Comparison of ENCODE assay signal across 12 cellular contexts in genomic region chr3:150447631-150448465, GRCh38. TPM values are rescaled to one million over a fixed set of nuclear protein-coding genes. Genes with fewer than 3 reads are reported as not detected.
DNase-seq lines count a peak whose midpoint lies in the region; ATAC-seq, FAIRE-seq and TF ChIP-seq lines count a peak whose summit lies in the region.
"Had no signal": no experiment of that assay in that cellular context is flagged by ENCODE, and none has a peak within 500 bp of the region (broad histone marks: within the 10 kb centered on the region; RNA-seq: fewer than 3 reads in every experiment).

No MANE protein-coding gene starts in this region.

- ATAC-seq in HG03378 (IDR thresholded peaks at IDR 0.05; ENCODE audit: unreplicated experiment) (no peak), HG02885 (IDR thresholded peaks at IDR 0.05; ENCODE audit: poor library complexity, unreplicated experiment) (no peak)

- H3F3A ChIP-seq in PC-9 (ENCODE audit: insufficient read depth, low read depth): peaks cover 45% of the 10 kb centered on the region

- POLR2A ChIA-PET in PC-9 (lab: Charles Lee; ENCODE audit: unreplicated experiment): no interaction called here

- peak overlapping the region; percentile 42 for H3K4me2 ChIP-seq in PC-9

- H3K27ac ChIP-seq in PC-9: peak overlapping the region; percentile 55
- peak overlapping the region; percentile 67 for H3K27ac ChIP-seq in epithelial cell of prostate

- no peaks in the 10 kb centered on the region for H3K9me3 ChIP-seq in PC-9 (ENCODE audit: insufficient read depth, low read depth)

- intact Hi-C loops in PC-9 (cut with micrococcal nuclease; ENCODE audit: unreplicated experiment): loop anchor here (1.0 to 2.0 kb wide), 3 partner anchors 21 to 33 kb away; no protein-coding TSS in a partner anchor

- H3K27ac Mint-ChIP-seq in osteocyte (ENCODE audit: unreplicated experiment): peak overlapping the region; percentile 72

- H3K4me3 ChIP-seq in PC-9: no peak overlapping the region

- peaks cover 27% of the 10 kb centered on the region; the same call in 1 of the 2 replicates for H3K36me3 ChIP-seq in PC-9 (ENCODE audit: low read depth)

- DNase-seq in Caki2 (ENCODE audit: low read depth): peak; percentile 39
- DNase-seq in PC-9: peak in 1 of 2 experiments; percentile 86
- DNase-seq in epithelial cell of prostate (ENCODE audit: low read depth, low spot score): no peak
- no peak for DNase-seq in osteocyte (ENCODE audit: extremely low spot score, unreplicated experiment)
- DNase-seq in UCSD-AML1 (lab: John Stamatoyannopoulos, UW; ENCODE audit: unreplicated experiment): no peak
- DNase-seq in HTR-8/SVneo (ENCODE audit: insufficient read length, low spot score): no peak
- DNase-seq: activated CD4-positive, alpha-beta T cell treated with anti-CD3 and anti-CD28 coated beads for 4 hours; immature natural killer cell; NCI-H1105 treated with DMSO at 0.1 percent for 48 hours; NCI-H526 treated with DMSO at 0.1 percent for 48 hours had no signal

- no peak overlapping the region for H2AFZ ChIP-seq in PC-9

- H3K79me2 ChIP-seq in PC-9 (ENCODE audit: low read depth): peaks cover 94% of the 10 kb centered on the region

- H4K20me1 ChIP-seq in PC-9 (ENCODE audit: insufficient read depth): peaks cover 4% of the 10 kb centered on the region; the same call in 1 of the 2 replicates

- CTCF ChIA-PET in PC-9 (lab: Charles Lee): no interaction called here

- H3K9me3 Mint-ChIP-seq in osteocyte (ENCODE audit: unreplicated experiment): no peaks in the 10 kb centered on the region
- H3K9me3 Mint-ChIP-seq: immature natural killer cell had no signal

- no peak for TF ChIP-seq CTCF in PC-9 (conservative IDR thresholded peaks at IDR 0.05)
- no peak for TF ChIP-seq CTCF in osteocyte (IDR thresholded peaks at IDR 0.05)

- H3K27me3 Mint-ChIP-seq in osteocyte (ENCODE audit: unreplicated experiment): no peaks in the 10 kb centered on the region

- BruUV-seq in PC-9 (replicated peaks; lab: Mats Ljungman, UMichigan): no TSS peak

- no peaks in the 10 kb centered on the region for H3K27me3 ChIP-seq in PC-9 (ENCODE audit: insufficient read depth, low read depth)

- peaks cover 53% of the 10 kb centered on the region for H3K4me1 Mint-ChIP-seq in osteocyte (ENCODE audit: unreplicated experiment)

- H3K9me2 ChIP-seq in PC-9 (ENCODE audit: insufficient read depth): no peaks in the 10 kb centered on the region

- in situ Hi-C loops in Caki2 (cut with HindIII; ENCODE audit: low pct_unique_long_range_greater_than_20kb, low sequenced_read_pairs): no loop called here

- peaks cover 20% of the 10 kb centered on the region for H3K36me3 Mint-ChIP-seq in osteocyte (ENCODE audit: unreplicated experiment)
- H3K36me3 Mint-ChIP-seq: immature natural killer cell had no signal

- no peak for FAIRE-seq in HTR-8/SVneo (lab: Jason Lieb, UNC)

- peaks cover 52% of the 10 kb centered on the region for H3K4me1 ChIP-seq in PC-9 (replicated peaks; ENCODE audit: insufficient read depth)

- H3K4me3 Mint-ChIP-seq in osteocyte (ENCODE audit: unreplicated experiment): no peak overlapping the region
- H3K4me3 Mint-ChIP-seq: immature natural killer cell had no signal

RNA-seq across cellular contexts. Expression of gene TSC22D2, which starts 39.8 kb away (rescaled TPM):
- total RNA-seq in Caki2 (2014; rRNA removed; shearing (Covaris generic); ENCODE audit: low replicate concordance): 4.5 and 6.2 TPM in 2 replicates
- total RNA-seq in PC-9 (2021) (20.5 and 32.0 TPM in 2 replicates), osteocyte (51.3 and 51.5 TPM in 2 replicates)
